Comparison of ENCODE assay signal across 8 cellular contexts in the genomic region with DNA sequence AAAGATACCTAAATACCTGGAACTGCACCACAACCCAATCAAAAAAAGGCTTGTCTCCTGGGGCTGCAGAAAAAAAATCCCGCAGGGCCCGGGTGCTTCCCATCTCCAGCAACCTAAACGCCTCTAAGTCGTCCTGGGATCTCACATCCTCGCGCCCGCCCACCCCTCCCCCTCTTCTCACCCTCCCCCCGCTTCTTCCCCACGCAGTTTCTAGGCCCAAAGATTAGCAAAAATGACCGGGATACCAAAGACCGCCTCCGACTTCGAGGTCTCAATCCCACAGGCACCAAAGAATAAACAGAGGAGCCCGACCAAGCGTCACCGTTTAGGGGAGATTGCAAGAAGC. TPM values are rescaled to one million over a fixed set of nuclear protein-coding genes. Genes with fewer than 3 reads are reported as not detected.
DNase-seq lines count a peak whose midpoint lies in the region; ATAC-seq and TF ChIP-seq lines count a peak whose summit lies in the region.

No MANE protein-coding gene starts in this region.

- H3K36me3 ChIP-seq in PC-9 (ENCODE audit: low read depth) (no peaks in the 10 kb centered on the region), mesodermal cell (ENCODE audit: control insufficient read depth, insufficient read depth, low read length) (no peaks in the 10 kb centered on the region), aorta (ENCODE audit: control insufficient read depth in 1 of 2, insufficient read depth in 2 of 2, low read length in 1 of 2) (no peaks in the 10 kb centered on the region)
- no peaks in the 10 kb centered on the region for H3K36me3 ChIP-seq in effector memory CD4-positive, alpha-beta T cell (ENCODE audit: control insufficient read depth, insufficient read depth, low read length)

- H3K36me3 Mint-ChIP-seq in activated naive CD4-positive, alpha-beta T cell treated with anti-CD3 and anti-CD28 coated beads, Interleukin-2, amount 10 ng/mL, durations not matched to agents 7 days and 5 days, result peaks cover 7% of the 10 kb centered on the region

- no peaks in the 10 kb centered on the region for H3K9me2 ChIP-seq in PC-9 (ENCODE audit: insufficient read depth)

- DNase-seq in activated naive CD4-positive, alpha-beta T cell treated with anti-CD3 and anti-CD28 coated beads, Interleukin-2, amount 10 ng/mL, durations not matched to agents 7 days and 5 days, result peak; percentile 28
- no peak for DNase-seq in activated naive CD4-positive, alpha-beta T cell treated with Interleukin-2 at 50 U/mL for 16 hours
- DNase-seq in PC-9, result no peak
- no peak for DNase-seq in effector memory CD4-positive, alpha-beta T cell
- no peak for DNase-seq in aorta

- ATAC-seq in aorta (ENCODE audit: low FRiP score), result peak; percentile 61
- ATAC-seq in GM18505 (IDR thresholded peaks at IDR 0.05; ENCODE audit: unreplicated experiment), result no peak
- ATAC-seq in HG02981 (IDR thresholded peaks at IDR 0.05; ENCODE audit: unreplicated experiment), result no peak

- H3F3A ChIP-seq in PC-9 (ENCODE audit: insufficient read depth, low read depth), result no peaks in the 10 kb centered on the region

- H4K20me1 ChIP-seq in PC-9 (ENCODE audit: insufficient read depth), result peaks cover 40% of the 10 kb centered on the region

- TF ChIP-seq POLR2A in GM18505 (IDR thresholded peaks at IDR 0.05; ENCODE audit: borderline replicate concordance, extremely low read depth, insufficient read depth, insufficient read length), result no peak

- no peaks in the 10 kb centered on the region for H3K27me3 Mint-ChIP-seq in activated naive CD4-positive, alpha-beta T cell treated with anti-CD3 and anti-CD28 coated beads, Interleukin-2, amount 10 ng/mL, durations not matched to agents 7 days and 5 days

- H2AFZ ChIP-seq in PC-9, result no peak overlapping the region

- H3K27me3 ChIP-seq in PC-9 (ENCODE audit: insufficient read depth, low read depth) (no peaks in the 10 kb centered on the region), aorta (ENCODE audit: control insufficient read depth in 1 of 2, insufficient read depth in 2 of 2, low read length in 1 of 2) (no peaks in the 10 kb centered on the region)
- no peaks in the 10 kb centered on the region for H3K27me3 ChIP-seq in effector memory CD4-positive, alpha-beta T cell (replicated peaks; ENCODE audit: control insufficient read depth, insufficient read depth, low read length, poor library complexity, severe bottlenecking)

- H3K9me3 Mint-ChIP-seq in activated naive CD4-positive, alpha-beta T cell treated with anti-CD3 and anti-CD28 coated beads, Interleukin-2, amount 10 ng/mL, durations not matched to agents 7 days and 5 days, result no peaks in the 10 kb centered on the region

- H3K27ac ChIP-seq in PC-9, result no peak overlapping the region; the same call in 1 of the 2 replicates
- peak overlapping the region; percentile 88 for H3K27ac ChIP-seq in effector memory CD4-positive, alpha-beta T cell (ENCODE audit: insufficient read depth, low read length, poor library complexity, severe bottlenecking)
- peak overlapping the region; percentile 99 for H3K27ac ChIP-seq in mesodermal cell (ENCODE audit: low read depth, low read length, severe bottlenecking)
- peak overlapping the region in 1 of 2 donors; percentile 73 for H3K27ac ChIP-seq in aorta (ENCODE audit: low read depth in 1 of 2, low read length in 2 of 2)

- whole genome bisulfite sequencing in mesodermal cell (ENCODE audit: insufficient coverage in 2 of 2), 2 experiments, result no CpG with 5 or more reads among the region's 16 CpGs
- 1 to 31% methylated on average over 15 to 16 of the region's 16 CpGs for WGBS in aorta, 2 donors

- H3K4me3 ChIP-seq in PC-9, result peak overlapping the region; percentile 75
- H3K4me3 ChIP-seq in effector memory CD4-positive, alpha-beta T cell (ENCODE audit: insufficient read depth, low read depth, low read length, poor library complexity, severe bottlenecking), result peak overlapping the region; percentile 73
- peak overlapping the region; percentile 57 for H3K4me3 ChIP-seq in mesodermal cell (ENCODE audit: extremely low read depth, insufficient read depth, low read length, poor library complexity, severe bottlenecking)
- peak overlapping the region; percentile 49 to 83 for H3K4me3 ChIP-seq in aorta (ENCODE audit: low read length in 2 of 2)

- CTCF ChIA-PET in activated naive CD4-positive, alpha-beta T cell treated with anti-CD3 and anti-CD28 coated beads, Interleukin-2, amount 10 ng/mL, durations not matched to agents 7 days and 5 days (lab: Charles Lee), result no interaction called here
- CTCF ChIA-PET in PC-9 (lab: Charles Lee), result no interaction called here

- peak overlapping the region; percentile 87 for H3K4me2 ChIP-seq in PC-9

- H3K9me3 ChIP-seq in PC-9 (ENCODE audit: insufficient read depth, low read depth) (no peaks in the 10 kb centered on the region), mesodermal cell (ENCODE audit: control insufficient read depth, low read length) (no peaks in the 10 kb centered on the region), aorta (ENCODE audit: control insufficient read depth, low read length) (no peaks in the 10 kb centered on the region)
- H3K9me3 ChIP-seq in effector memory CD4-positive, alpha-beta T cell (ENCODE audit: control insufficient read depth, low read length), result no peaks in the 10 kb centered on the region

- peaks cover 14% of the 10 kb centered on the region for H3K4me1 ChIP-seq in PC-9 (replicated peaks; ENCODE audit: insufficient read depth)
- H3K4me1 ChIP-seq in effector memory CD4-positive, alpha-beta T cell (ENCODE audit: control insufficient read depth, insufficient read depth, low read length, poor library complexity, severe bottlenecking), result no peaks in the 10 kb centered on the region
- H3K4me1 ChIP-seq in mesodermal cell (ENCODE audit: control insufficient read depth, insufficient read depth, low read length, poor library complexity, severe bottlenecking), result no peaks in the 10 kb centered on the region
- no peaks in the 10 kb centered on the region for H3K4me1 ChIP-seq in aorta (ENCODE audit: control insufficient read depth in 1 of 2, insufficient read depth in 2 of 2, low read length in 2 of 2)

- no TSS peak for BruUV-seq in PC-9 (replicated peaks; lab: Mats Ljungman, UMichigan)

- peak overlapping the region; percentile 97 for H3K27ac Mint-ChIP-seq in activated naive CD4-positive, alpha-beta T cell treated with anti-CD3 and anti-CD28 coated beads, Interleukin-2, amount 10 ng/mL, durations not matched to agents 7 days and 5 days

- intact Hi-C loops in PC-9 (cut with micrococcal nuclease; ENCODE audit: unreplicated experiment) (no loop called here), aorta (cut with DNase I) (no loop called here)

- peaks cover 59% of the 10 kb centered on the region for H3K79me2 ChIP-seq in PC-9 (ENCODE audit: low read depth)

- POLR2A ChIA-PET in PC-9 (lab: Charles Lee; ENCODE audit: unreplicated experiment), result no interaction called here

- TF ChIP-seq CTCF in PC-9 (conservative IDR thresholded peaks at IDR 0.05), result no peak

- H3K4me3 Mint-ChIP-seq in activated naive CD4-positive, alpha-beta T cell treated with anti-CD3 and anti-CD28 coated beads, Interleukin-2, amount 10 ng/mL, durations not matched to agents 7 days and 5 days, result peak overlapping the region; percentile 88

- peaks cover 35% of the 10 kb centered on the region for H3K4me1 Mint-ChIP-seq in activated naive CD4-positive, alpha-beta T cell treated with anti-CD3 and anti-CD28 coated beads, Interleukin-2, amount 10 ng/mL, durations not matched to agents 7 days and 5 days

RNA-seq across cellular contexts. Expression of gene ATRX, which starts 0.6 kb away (rescaled TPM):
- total RNA-seq in PC-9 (2021), result 87.6 and 93.3 TPM in 2 replicates
- 50.0 TPM for polyA plus RNA-seq in mesodermal cell (2013, experiment 1 of 2)
- 54.1 TPM for polyA plus RNA-seq in mesodermal cell (2013, experiment 2 of 2)
- 100 to 1,000 TPM; 126 to 136 TPM for total RNA-seq in aorta
- 10 to 100 TPM in 1 of 2 donors, 1 to 10 TPM in 1; 9.4 to 18.5 TPM for polyA plus RNA-seq in aorta
